Comparison of ENCODE assay signal across 1 cellular context in genomic region chr6:26185004-26185403, GRCh38.
A peak's percentile ranks its signal among the peaks of the same experiment; 100 is the strongest.
TF ChIP-seq lines count a peak whose summit lies in the region.

No MANE protein-coding gene starts in this region.

TF ChIP-seq in H1, 55 proteins besides CTCF, POLR2A, EP300 and RAD21:
- TF ChIP-seq GTF2F1 (IDR thresholded peaks at IDR 0.05; ENCODE audit: borderline replicate concordance, low read depth, low read length) (no peak), TAF7 (optimal IDR thresholded peaks at IDR 0.05; ENCODE audit: borderline replicate concordance, low read depth, low read length) (peak; percentile 34), ATF2 (IDR thresholded peaks at IDR 0.05; ENCODE audit: low read length) (0 out of 2 replicates have a peak, but pooled peaks have one; percentile 11), RFX5 (IDR thresholded peaks at IDR 0.05; ENCODE audit: borderline replicate concordance, low read depth, low read length) (no peak), SIX5 (IDR thresholded peaks at IDR 0.05; ENCODE audit: low read depth, low read length) (no peak), E2F6 (IDR thresholded peaks at IDR 0.05) (peak; percentile 25), JUN (IDR thresholded peaks at IDR 0.05; ENCODE audit: low read depth, low read length) (no peak), HDAC2 (IDR thresholded peaks at IDR 0.05; ENCODE audit: borderline replicate concordance in 1 of 2, low read depth in 2 of 2, low read length in 2 of 2) (no peak), POLR2AphosphoS5 (IDR thresholded peaks at IDR 0.05; ENCODE audit: low read depth, low read length) (peak; percentile 57; the same call in 1 of the 2 replicates), SRF (IDR thresholded peaks at IDR 0.05; ENCODE audit: low read depth, low read length) (no peak), CBX5 (IDR thresholded peaks at IDR 0.05; ENCODE audit: low read depth, low read length) (no peak), NRF1 (IDR thresholded peaks at IDR 0.05; ENCODE audit: low read depth, low read length) (no peak), CTBP2 (IDR thresholded peaks at IDR 0.05; ENCODE audit: borderline replicate concordance, insufficient read depth, insufficient read length, low read length) (no peak), RBBP5 (IDR thresholded peaks at IDR 0.05; ENCODE audit: borderline replicate concordance, low read depth, low read length) (no peak), SIRT6 (IDR thresholded peaks at IDR 0.05; ENCODE audit: low read length) (no peak)
